Comparison of ENCODE assay signal across 33 cellular contexts in genomic region chr4:72280252-72280651, GRCh38.
"Had no signal": no experiment of that assay in that cellular context is flagged by ENCODE, and none has a peak within 500 bp of the region (broad histone marks: within the 10 kb centered on the region; RNA-seq: fewer than 3 reads in every experiment).

No MANE protein-coding gene starts in this region.

- H3K36me3 ChIP-seq: SJCRH30 had no signal

- H2AFZ ChIP-seq: PC-9 had no signal

- H3K4me3 Mint-ChIP-seq: T-helper 1 cell treated with Interleukin-12 subunit alpha and Interleukin-12 subunit beta and Interleukin-4 antibody, amounts not matched to agents 30 μg/mL and 1 μg/mL, for 36 hours had no signal

- H3K4me2 ChIP-seq: PC-9 had no signal

- H3K27ac Mint-ChIP-seq: T-helper 1 cell treated with Interleukin-12 subunit alpha and Interleukin-12 subunit beta and Interleukin-4 antibody, amounts not matched to agents 30 μg/mL and 1 μg/mL, for 36 hours had no signal

- DNase-seq: MM.1S, MV-4-11, NCI-H1092, NCI-H1105, NCI-H1417 treated with DMSO at 0.1 percent for 48 hours, NCI-H1436 treated with DMSO at 0.1 percent for 48 hours, NCI-H1694, NCI-H187, NCI-H1930, NCI-H2029 treated with DMSO at 0.1 percent for 48 hours, NCI-H2081 treated with DMSO at 0.1 percent for 48 hours, NCI-H2107, NCI-H2171, NCI-H226, NCI-H446 treated with DMSO at 0.1 percent for 48 hours, NCI-H510A, NCI-H524, NCI-H526, NCI-H69, NCI-H748 treated with DMSO at 0.1 percent for 48 hours, NCI-H82, PC-9, SHP77, SIG-M5, SJCRH30, T-helper 1 cell had no signal

- H3K9me3 ChIP-seq: SJCRH30 had no signal

- ATAC-seq: Panc1, Right ventricle myocardium inferior, SK-N-SH treated with all-trans-retinoic acid at 6 μM for 48 hours had no signal

- FAIRE-seq: RCC 7860 had no signal

- H3K4me3 ChIP-seq: PC-9, SJCRH30, SK-N-MC had no signal

- H3K9me3 Mint-ChIP-seq: T-helper 1 cell treated with Interleukin-12 subunit alpha and Interleukin-12 subunit beta and Interleukin-4 antibody, amounts not matched to agents 30 μg/mL and 1 μg/mL, for 36 hours had no signal

- H3K27me3 ChIP-seq: SJCRH30 had no signal

- H3K27ac ChIP-seq: PC-9, RWPE1, SJCRH30, SK-N-MC had no signal
